Comparison of ENCODE assay signal across 27 cellular contexts in the genomic region with DNA sequence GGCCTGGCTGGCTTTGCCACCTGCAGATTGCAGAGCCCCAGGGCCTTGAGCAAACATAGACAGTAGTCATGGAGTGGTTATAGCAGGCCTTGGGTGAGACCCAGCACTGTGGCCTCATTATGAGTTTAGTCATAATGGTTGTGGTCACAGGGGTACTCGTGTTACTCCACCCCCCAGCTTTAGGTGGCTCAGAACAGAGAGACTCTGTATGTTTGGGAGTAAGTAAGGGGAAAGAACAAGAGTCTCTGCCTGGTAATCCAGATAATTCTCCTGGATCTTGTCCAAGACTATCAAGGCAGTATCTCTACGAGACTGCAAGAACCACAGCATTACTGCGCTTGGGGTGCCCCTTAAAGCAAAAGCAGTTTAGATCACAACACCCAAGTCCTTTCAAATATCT.
DNase-seq lines count a peak whose midpoint lies in the region; ATAC-seq, FAIRE-seq and TF ChIP-seq lines count a peak whose summit lies in the region.
"Had no signal": no experiment of that assay in that cellular context is flagged by ENCODE, and none has a peak within 500 bp of the region (broad histone marks: within the 10 kb centered on the region; RNA-seq: fewer than 3 reads in every experiment).

No MANE protein-coding gene starts in this region.

- no peaks in the 10 kb centered on the region for H3K27me3 ChIP-seq in BE2C
- H3K27me3 ChIP-seq in K562 (ENCODE audit: control insufficient read depth in 2 of 2, insufficient read depth in 2 of 2, low read length in 2 of 2): no peaks in the 10 kb centered on the region
- H3K27me3 ChIP-seq: BLaER1 treated with 17β-estradiol and CSF1 and Interleukin-3, amounts not matched to agents 10 nM and 100 nM; left lung; Peyer's patch; vagina had no signal

- H3K27ac ChIP-seq in K562 (ENCODE audit: extremely low read depth, low read depth, low read length): no peak overlapping the region
- H3K27ac ChIP-seq: BLaER1 treated with 17β-estradiol and CSF1 and Interleukin-3, amounts not matched to agents 10 nM and 100 nM; left lung; Peyer's patch; vagina; WERI-Rb-1 had no signal

- BruUV-seq in K562 (replicated peaks; lab: Mats Ljungman, UMichigan): no TSS peak

- peak; percentile 20 for DNase-seq in BE2C
- DNase-seq in H4 (ENCODE audit: low spot score): peak; percentile 67
- peak; percentile 82 for DNase-seq in RPMI7951 (ENCODE audit: low read depth)
- DNase-seq in K562 (ENCODE audit: extremely low read depth in 1 of 4, low spot score in 3 of 4): peak in 2 of 4 experiments; percentile 20 to 75
- DNase-seq in frontal cortex (ENCODE audit: low spot score in 2 of 2): no peak
- DNase-seq in inferior parietal cortex (ENCODE audit: extremely low spot score): no peak
- DNase-seq in NK-92 treated with Interleukin-12 subunit alpha and Interleukin-12 subunit beta, amount 100 ng/mL, for 24 hours (lab: John Stamatoyannopoulos, UW): no peak
- no peak for DNase-seq in activated CD4-positive, CD25-positive, alpha-beta regulatory T cell (lab: John Stamatoyannopoulos, UW)
- DNase-seq: activated CD4-positive, alpha-beta T cell treated with anti-CD3 and anti-CD28 coated beads, Interleukin-2, amount 10 ng/mL, durations not matched to agents 7 days and 5 days; activated CD8-positive, alpha-beta memory T cell treated with anti-CD3 and anti-CD28 coated beads, Interleukin-2, amount 50 U/mL, for 48 hours; activated effector memory CD4-positive, alpha-beta T cell treated with anti-CD3 and anti-CD28 coated beads, Interleukin-2, amount 50 U/mL, for 16 hours; Calu3; effector CD8-positive, alpha-beta T cell; foreskin fibroblast; H9; left lung; naive thymus-derived CD4-positive, alpha-beta T cell; NCI-H1105 treated with DMSO at 0.1 percent for 48 hours; nucleus accumbens; Peyer's patch; stimulated activated CD4-positive, alpha-beta T cell treated with anti-CD3 and anti-CD28 coated beads, Interleukin-4, amount 100 ng/mL, for 1 hour; stimulated activated naive CD4-positive, alpha-beta T cell treated with Interleukin-2 at 50 U/mL for 16 hours; WERI-Rb-1 had no signal

- H3K4me2 ChIP-seq in K562 (ENCODE audit: insufficient read depth, low read length): no peak overlapping the region; the same call in 1 of the 2 replicates
- H3K4me2 ChIP-seq: BLaER1 treated with 17β-estradiol and CSF1 and Interleukin-3, amounts not matched to agents 10 nM and 100 nM; smooth muscle cell had no signal

- H3K79me2 ChIP-seq in K562 (ENCODE audit: control insufficient read depth, insufficient read depth, low read length): no peaks in the 10 kb centered on the region

- intact Hi-C loops in K562 (cut with micrococcal nuclease): loop anchor here (5.0 kb wide), 1 partner anchor 39 kb away; no protein-coding TSS in a partner anchor

- peak; percentile 37; the same call in 1 of the 2 replicates for TF ChIP-seq EP300 in K562 (IDR thresholded peaks at IDR 0.05; ENCODE audit: low read length)

- in situ Hi-C loops in K562 (cut with MboI): no loop called here

- peak in 1 of 2 experiments; percentile 10; a peak in 1 of 4 replicates for TF ChIP-seq RAD21 in K562 (CRISPR knock-in tag; conservative IDR thresholded peaks at IDR 0.05 in 1 of 2, IDR thresholded peaks at IDR 0.05 in 1 of 2)

- no peak overlapping the region for H2AFZ ChIP-seq in K562 (ENCODE audit: low read depth, low read length)

- CTCF ChIA-PET in K562 (lab: Yijun Ruan, JAX; ENCODE audit: low intra/inter-chr PET ratio): no interaction called here

- FAIRE-seq in K562 (lab: Jason Lieb, UNC): peak; percentile 78
- no peak for FAIRE-seq in frontal cortex (lab: Jason Lieb, UNC)
- FAIRE-seq: GM12891 had no signal

- TF ChIP-seq CTCF in BE2C (IDR thresholded peaks at IDR 0.05; ENCODE audit: low read depth, low read length): no peak
- TF ChIP-seq CTCF in K562 (IDR thresholded peaks at IDR 0.05 in 2 of 3, conservative IDR thresholded peaks at IDR 0.05 in 1 of 3; ENCODE audit: insufficient read depth in 2 of 3, low read depth in 1 of 3, low read length in 3 of 3): no peak

- peak; percentile 89 for ATAC-seq in K562
- ATAC-seq: left lung; naive thymus-derived CD4-positive, alpha-beta T cell had no signal

- POLR2A ChIA-PET in K562 (lab: Yijun Ruan, JAX): interaction anchor here (1.5 kb wide), 1 partner anchor 15 kb away, joined by 4 read pairs; no protein-coding TSS in a partner anchor

- peaks cover 6% of the 10 kb centered on the region for H3K4me1 ChIP-seq in BE2C
- H3K4me1 ChIP-seq in K562 (replicated peaks in 1 of 2; ENCODE audit: control insufficient read depth in 2 of 2, insufficient read depth in 2 of 2, low read length in 2 of 2): peaks cover 0 to 12% of the 10 kb centered on the region in 2 experiments; a peak in 3 of 5 replicates
- H3K4me1 ChIP-seq: BLaER1 treated with 17β-estradiol and CSF1 and Interleukin-3, amounts not matched to agents 10 nM and 100 nM; left lung; Peyer's patch; vagina had no signal

- 2% methylated on average over 3 of the region's 3 CpGs for whole genome bisulfite sequencing in K562 (ENCODE audit: insufficient coverage, low coverage, missing lambda C conversion rate)

- no peak overlapping the region; a peak in 1 of 4 replicates for H3K9ac ChIP-seq in K562 (ENCODE audit: insufficient read depth in 1 of 2, low read depth in 2 of 2, low read length in 2 of 2)
- H3K9ac ChIP-seq: BLaER1 treated with 17β-estradiol and CSF1 and Interleukin-3, amounts not matched to agents 10 nM and 100 nM had no signal

- TF ChIP-seq POLR2A in K562 (conservative IDR thresholded peaks at IDR 0.05): no peak

- no peaks in the 10 kb centered on the region for H3K36me3 ChIP-seq in BE2C
- H3K36me3 ChIP-seq in K562 (ENCODE audit: control insufficient read depth, insufficient read depth, low read length): no peaks in the 10 kb centered on the region
- H3K36me3 ChIP-seq: Peyer's patch, vagina, WERI-Rb-1 had no signal

- no peaks in the 10 kb centered on the region for H4K20me1 ChIP-seq in K562 (replicated peaks; ENCODE audit: control insufficient read depth, insufficient read depth, low read length)
- H4K20me1 ChIP-seq: BLaER1 treated with 17β-estradiol and CSF1 and Interleukin-3, amounts not matched to agents 10 nM and 100 nM had no signal

- H3K9me3 ChIP-seq in BE2C (no peaks in the 10 kb centered on the region), K562 (replicated peaks; ENCODE audit: control insufficient read depth, insufficient read depth, low read depth, low read length) (no peaks in the 10 kb centered on the region)
- H3K9me3 ChIP-seq: left lung, Peyer's patch, vagina had no signal

- no peaks in the 10 kb centered on the region for H3K9me1 ChIP-seq in K562 (ENCODE audit: control insufficient read depth, insufficient read depth, low read length)

- H3K4me3 ChIP-seq in BE2C (ENCODE audit: low read depth, low read length): no peak overlapping the region
- no peak overlapping the region for H3K4me3 ChIP-seq in K562
- H3K4me3 ChIP-seq: BLaER1 treated with 17β-estradiol and CSF1 and Interleukin-3, amounts not matched to agents 10 nM and 100 nM; left lung; Peyer's patch; smooth muscle cell; vagina had no signal

TF ChIP-seq in K562, 482 proteins besides CTCF, POLR2A, EP300 and RAD21 (continues in another document):
- TF ChIP-seq BRF1 (IDR thresholded peaks at IDR 0.05; ENCODE audit: borderline replicate concordance, extremely low read depth, insufficient read length) (no peak), STAG1 (CRISPR knock-in tag; IDR thresholded peaks at IDR 0.05; ENCODE audit: borderline replicate concordance) (no peak), CTBP1 (IDR thresholded peaks at IDR 0.05; ENCODE audit: borderline replicate concordance) (peak; percentile 24; the same call in 1 of the 2 replicates), GATAD2A (IDR thresholded peaks at IDR 0.05) (0 out of 2 replicates have a peak, but pooled peaks have one; percentile 30), TCF3 (CRISPR knock-in tag; IDR thresholded peaks at IDR 0.05) (peak; percentile 53), MTA3 (IDR thresholded peaks at IDR 0.05; ENCODE audit: borderline replicate concordance) (0 out of 2 replicates have a peak, but pooled peaks have one; percentile 45), ZNF696 (CRISPR knock-in tag; conservative IDR thresholded peaks at IDR 0.05) (no peak)
- TF ChIP-seq, protein P1, sequence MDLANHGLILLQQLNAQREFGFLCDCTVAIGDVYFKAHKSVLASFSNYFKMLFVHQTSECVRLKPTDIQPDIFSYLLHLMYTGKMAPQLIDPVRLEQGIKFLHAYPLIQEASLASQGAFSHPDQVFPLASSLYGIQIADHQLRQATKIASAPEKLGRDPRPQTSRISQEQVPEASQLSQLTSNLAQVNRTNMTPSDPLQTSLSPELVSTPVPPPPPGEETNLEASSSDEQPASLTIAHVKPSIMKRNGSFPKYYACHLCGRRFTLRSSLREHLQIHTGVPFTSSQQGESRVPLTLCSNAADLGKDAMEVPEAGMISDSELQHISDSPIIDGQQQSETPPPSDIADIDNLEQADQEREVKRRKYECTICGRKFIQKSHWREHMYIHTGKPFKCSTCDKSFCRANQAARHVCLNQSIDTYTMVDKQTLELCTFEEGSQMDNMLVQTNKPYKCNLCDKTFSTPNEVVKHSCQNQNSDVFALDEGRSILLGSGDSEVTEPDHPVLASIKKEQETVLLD (IDR thresholded peaks at IDR 0.05): no peak
- TF ChIP-seq, protein P2, sequence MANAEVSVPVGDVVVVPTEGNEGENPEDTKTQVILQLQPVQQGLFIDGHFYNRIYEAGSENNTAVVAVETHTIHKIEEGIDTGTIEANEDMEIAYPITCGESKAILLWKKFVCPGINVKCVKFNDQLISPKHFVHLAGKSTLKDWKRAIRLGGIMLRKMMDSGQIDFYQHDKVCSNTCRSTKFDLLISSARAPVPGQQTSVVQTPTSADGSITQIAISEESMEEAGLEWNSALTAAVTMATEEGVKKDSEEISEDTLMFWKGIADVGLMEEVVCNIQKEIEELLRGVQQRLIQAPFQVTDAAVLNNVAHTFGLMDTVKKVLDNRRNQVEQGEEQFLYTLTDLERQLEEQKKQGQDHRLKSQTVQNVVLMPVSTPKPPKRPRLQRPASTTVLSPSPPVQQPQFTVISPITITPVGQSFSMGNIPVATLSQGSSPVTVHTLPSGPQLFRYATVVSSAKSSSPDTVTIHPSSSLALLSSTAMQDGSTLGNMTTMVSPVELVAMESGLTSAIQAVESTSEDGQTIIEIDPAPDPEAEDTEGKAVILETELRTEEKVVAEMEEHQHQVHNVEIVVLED (CRISPR knock-in tag; IDR thresholded peaks at IDR 0.05): no peak
- TF ChIP-seq, protein P3, sequence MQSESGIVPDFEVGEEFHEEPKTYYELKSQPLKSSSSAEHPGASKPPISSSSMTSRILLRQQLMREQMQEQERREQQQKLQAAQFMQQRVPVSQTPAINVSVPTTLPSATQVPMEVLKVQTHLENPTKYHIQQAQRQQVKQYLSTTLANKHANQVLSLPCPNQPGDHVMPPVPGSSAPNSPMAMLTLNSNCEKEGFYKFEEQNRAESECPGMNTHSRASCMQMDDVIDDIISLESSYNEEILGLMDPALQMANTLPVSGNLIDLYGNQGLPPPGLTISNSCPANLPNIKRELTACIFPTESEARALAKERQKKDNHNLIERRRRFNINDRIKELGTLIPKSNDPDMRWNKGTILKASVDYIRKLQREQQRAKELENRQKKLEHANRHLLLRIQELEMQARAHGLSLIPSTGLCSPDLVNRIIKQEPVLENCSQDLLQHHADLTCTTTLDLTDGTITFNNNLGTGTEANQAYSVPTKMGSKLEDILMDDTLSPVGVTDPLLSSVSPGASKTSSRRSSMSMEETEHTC (IDR thresholded peaks at IDR 0.05): 0 out of 2 replicates have a peak, but pooled peaks have one; percentile 10

Comparison
In these comparisons a context has a peak if more than half of its experiments do, and no peak if none do; other contexts are left out.
1. DNase-seq: peak in BE2C (single experiment), H4 (single experiment) and RPMI7951 (single experiment); none in frontal cortex (0 of 2), inferior parietal cortex (single experiment), NK-92 treated with Interleukin-12 subunit alpha and Interleukin-12 subunit beta, amount 100 ng/mL, for 24 hours (single experiment) and activated CD4-positive, CD25-positive, alpha-beta regulatory T cell (0 of 4).